In the genomic region with DNA sequence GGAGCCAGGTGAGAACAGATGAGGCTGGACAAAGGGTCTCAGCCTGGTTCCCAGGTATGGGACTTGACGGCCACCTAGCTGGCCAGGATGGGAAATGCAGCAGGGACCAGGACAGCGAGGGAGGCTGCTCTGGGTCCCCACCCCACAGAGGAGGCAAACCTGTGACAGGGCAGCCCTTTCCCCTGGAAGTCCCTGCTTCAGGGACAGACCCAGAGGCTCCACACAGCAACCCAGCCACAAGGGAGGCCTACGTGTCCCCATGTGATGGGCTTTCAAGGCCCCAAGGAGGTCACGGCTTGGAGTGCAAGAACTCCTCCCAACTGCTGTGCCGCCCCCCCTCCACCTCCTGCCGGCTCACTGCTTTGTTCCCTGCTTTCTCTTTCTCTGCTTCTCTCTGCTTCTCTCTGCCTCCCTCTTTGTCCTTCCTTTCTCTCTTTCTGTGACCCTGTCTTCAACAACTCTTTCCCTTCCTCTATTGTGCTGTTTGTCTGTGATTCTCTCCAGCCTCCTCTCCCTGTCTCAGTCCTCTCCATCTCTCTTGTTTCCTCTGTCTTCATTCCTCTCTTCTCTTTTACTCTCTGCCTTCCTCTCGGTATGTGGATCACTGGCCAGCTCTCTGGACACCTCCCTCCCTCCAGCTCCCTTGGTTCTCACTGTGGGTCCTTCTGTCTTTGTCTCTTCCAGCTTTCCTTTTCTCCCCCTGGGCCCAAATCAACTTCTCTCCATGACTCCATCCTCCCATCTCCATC, we compare ENCODE assay signal across 9 cellular contexts. TPM values are rescaled to one million over a fixed set of nuclear protein-coding genes. Genes with fewer than 3 reads are reported as not detected.
DNase-seq lines count a peak whose midpoint lies in the region; ATAC-seq, FAIRE-seq and TF ChIP-seq lines count a peak whose summit lies in the region.
"Had no signal": no experiment of that assay in that cellular context is flagged by ENCODE, and none has a peak within 500 bp of the region (broad histone marks: within the 10 kb centered on the region; RNA-seq: fewer than 3 reads in every experiment).

No MANE protein-coding gene starts in this region.

- intact Hi-C loops in left ventricle myocardium inferior (cut with micrococcal nuclease) (no loop called here), tibial artery (cut with DNase I; ENCODE audit: low total_unique reads) (no loop called here)

- no peak for ATAC-seq in HG03045 (IDR thresholded peaks at IDR 0.05; ENCODE audit: unreplicated experiment)

- H3K4me3 ChIP-seq in left ventricle myocardium inferior (no peak overlapping the region), tibial artery (no peak overlapping the region)

- H3K4me3 Mint-ChIP-seq in T-helper 2 cell treated with Interferon-gamma antibody and Interleukin-4, amounts not matched to agents 5 μg/mL and 100 μg/mL, for 36 hours, result no peak overlapping the region

- peak; percentile 58 for TF ChIP-seq CTCF in left ventricle myocardium inferior (IDR thresholded peaks at IDR 0.05; ENCODE audit: borderline replicate concordance)
- peak; percentile 22 to 30 for TF ChIP-seq CTCF in tibial artery (IDR thresholded peaks at IDR 0.05)

- no peak for FAIRE-seq in RCC 7860 (lab: Jason Lieb, UNC)

- peaks cover 44% of the 10 kb centered on the region for H3K27me3 Mint-ChIP-seq in T-helper 2 cell treated with Interferon-gamma antibody and Interleukin-4, amounts not matched to agents 5 μg/mL and 100 μg/mL, for 36 hours (ENCODE audit: low read depth)

- H3K9me3 Mint-ChIP-seq in T-helper 2 cell treated with Interferon-gamma antibody and Interleukin-4, amounts not matched to agents 5 μg/mL and 100 μg/mL, for 36 hours, result no peaks in the 10 kb centered on the region

- H3K27me3 ChIP-seq in left ventricle myocardium inferior (ENCODE audit: low read depth) (peaks cover 49% of the 10 kb centered on the region), tibial artery (peaks cover 0 to 9% of the 10 kb centered on the region in 2 donors)

- DNase-seq in NCI-H510A treated with DMSO at 0.1 percent for 48 hours (lab: John Stamatoyannopoulos, UW), result peak; percentile 29
- DNase-seq in NCI-H510A (lab: John Stamatoyannopoulos, UW), result no peak
- DNase-seq in RCC 7860 (ENCODE audit: low spot score), result peak; percentile 14
- no peak for DNase-seq in left ventricle myocardium inferior
- DNase-seq in tibial artery, result peak in 1 of 2 donors; percentile 58
- DNase-seq in stimulated activated CD4-positive, alpha-beta T cell treated with anti-CD3 and anti-CD28 coated beads, Interleukin-15, amount 100 ng/mL, for 24 hours, result no peak
- no peak for DNase-seq in T-helper 2 cell treated with Interferon-gamma antibody and Interleukin-4, amounts not matched to agents 5 μg/mL and 100 μg/mL, for 36 hours (ENCODE audit: low spot score)
- DNase-seq: NCI-H774 had no signal

- H3K9me3 ChIP-seq in left ventricle myocardium inferior (replicated peaks) (no peaks in the 10 kb centered on the region), tibial artery (no peaks in the 10 kb centered on the region)

- H3K36me3 ChIP-seq in left ventricle myocardium inferior, result no peaks in the 10 kb centered on the region
- H3K36me3 ChIP-seq in tibial artery, result no peaks in the 10 kb centered on the region

- H3K4me1 ChIP-seq in left ventricle myocardium inferior (no peaks in the 10 kb centered on the region), tibial artery (no peaks in the 10 kb centered on the region)

- no peak overlapping the region for H3K27ac ChIP-seq in left ventricle myocardium inferior (replicated peaks)
- no peak overlapping the region for H3K27ac ChIP-seq in tibial artery

- H3K4me1 Mint-ChIP-seq in T-helper 2 cell treated with Interferon-gamma antibody and Interleukin-4, amounts not matched to agents 5 μg/mL and 100 μg/mL, for 36 hours (ENCODE audit: low read depth), result peaks cover 17% of the 10 kb centered on the region

- H3K27ac Mint-ChIP-seq in T-helper 2 cell treated with Interferon-gamma antibody and Interleukin-4, amounts not matched to agents 5 μg/mL and 100 μg/mL, for 36 hours, result no peak overlapping the region

- no peaks in the 10 kb centered on the region for H3K36me3 Mint-ChIP-seq in T-helper 2 cell treated with Interferon-gamma antibody and Interleukin-4, amounts not matched to agents 5 μg/mL and 100 μg/mL, for 36 hours (ENCODE audit: low read depth)

RNA-seq across cellular contexts. Expression of a gene that starts 9.6 kb away (rescaled TPM):
- 0.05 TPM for total RNA-seq in left ventricle myocardium inferior

RNA-seq across cellular contexts. Expression of a gene that starts 57.3 kb away (rescaled TPM):
- total RNA-seq in left ventricle myocardium inferior, result 47.5 TPM

RNA-seq across cellular contexts. Expression of a gene that starts 57.5 kb away (rescaled TPM):
- not detected for total RNA-seq in left ventricle myocardium inferior

Comparison
In these comparisons a context has a peak if more than half of its experiments do, and no peak if none do; other contexts are left out.
1. DNase-seq: peak in NCI-H510A treated with DMSO at 0.1 percent for 48 hours (single experiment) and RCC 7860 (single experiment); none in NCI-H510A (single experiment), left ventricle myocardium inferior (single experiment), stimulated activated CD4-positive, alpha-beta T cell treated with anti-CD3 and anti-CD28 coated beads, Interleukin-15, amount 100 ng/mL, for 24 hours (single experiment) and T-helper 2 cell treated with Interferon-gamma antibody and Interleukin-4, amounts not matched to agents 5 μg/mL and 100 μg/mL, for 36 hours (single experiment).